23 cellular contexts compared by ENCODE assay signal in genomic region chr4:158586881-158587280, GRCh38.
"Had no signal": no experiment of that assay in that cellular context is flagged by ENCODE, and none has a peak within 500 bp of the region (broad histone marks: within the 10 kb centered on the region; RNA-seq: fewer than 3 reads in every experiment).

No MANE protein-coding gene starts in this region.

- H3K4me1 Mint-ChIP-seq: endodermal cell had no signal

- DNase-seq: colonic mucosa; cortex of kidney; dermis blood vessel endothelial cell; dorsolateral prefrontal cortex; effector CD4-positive, alpha-beta T cell; effector CD8-positive, alpha-beta T cell; effector memory CD4-positive, alpha-beta T cell; effector memory CD8-positive, alpha-beta T cell; endodermal cell; erythroblast; esophagus squamous epithelium; foreskin fibroblast; foreskin keratinocyte; foreskin melanocyte; gastrocnemius medialis; glutamatergic neuron; heart left ventricle; heart right ventricle had no signal

- H3K27ac Mint-ChIP-seq: dendritic cell treated with granulocyte-macrophage colony-stimulating factor and Interleukin-4, amounts not matched to agents 40 ng/mL and 50 ng/mL, for 4 days; effector memory CD8-positive, alpha-beta T cell; endodermal cell had no signal

- ATAC-seq: effector memory CD8-positive, alpha-beta T cell; esophagus mucosa; foreskin keratinocyte; gastrocnemius medialis; gastroesophageal sphincter; heart left ventricle; heart right ventricle had no signal

- H3K9me3 Mint-ChIP-seq: dendritic cell treated with granulocyte-macrophage colony-stimulating factor and Interleukin-4, amounts not matched to agents 40 ng/mL and 50 ng/mL, for 4 days; effector memory CD8-positive, alpha-beta T cell; endodermal cell had no signal

- H3K4me3 Mint-ChIP-seq: dendritic cell treated with granulocyte-macrophage colony-stimulating factor and Interleukin-4, amounts not matched to agents 40 ng/mL and 50 ng/mL, for 4 days; effector memory CD8-positive, alpha-beta T cell; endodermal cell had no signal

- FAIRE-seq: colon, endothelial cell of umbilical vein had no signal
